Comparison of ENCODE assay signal across 17 cellular contexts in genomic region chr12:846376-846775, GRCh38.
"Had no signal": no experiment of that assay in that cellular context is flagged by ENCODE, and none has a peak within 500 bp of the region (broad histone marks: within the 10 kb centered on the region; RNA-seq: fewer than 3 reads in every experiment).

No MANE protein-coding gene starts in this region.

- ATAC-seq: activated CD4-positive, CD25-positive, alpha-beta regulatory T cell treated with anti-CD3 and anti-CD28 coated beads, Interleukin-2, amount 50 U/mL, for 24 hours; activated naive CD8-positive, alpha-beta T cell treated with anti-CD3 and anti-CD28 coated beads, Interleukin-2, amount 50 U/mL, for 24 hours; esophagus mucosa; left lobe of liver; right lobe of liver; stimulated activated memory B cell treated with anti-CD40 and anti-IgM and Interleukin-4, amounts not matched to agents 10 μg/mL and 1 μg/mL and 100 μg/mL, for 72 hours had no signal

- H3K9me3 Mint-ChIP-seq: activated naive CD8-positive, alpha-beta T cell treated with anti-CD3 and anti-CD28 coated beads, Interleukin-2, amount 50 U/mL, for 24 hours; stimulated activated memory B cell treated with anti-CD40 and anti-IgM and Interleukin-4, amounts not matched to agents 10 μg/mL and 1 μg/mL and 100 μg/mL, for 72 hours had no signal

- H3K9me3 ChIP-seq: right lobe of liver, testis, upper lobe of left lung had no signal

- H3K4me3 Mint-ChIP-seq: activated CD4-positive, alpha-beta T cell treated with anti-CD3 and anti-CD28 coated beads, Interleukin-2, amount 10 ng/mL, durations not matched to agents 7 days and 5 days; activated naive CD8-positive, alpha-beta T cell treated with anti-CD3 and anti-CD28 coated beads, Interleukin-2, amount 50 U/mL, for 24 hours; stimulated activated memory B cell treated with anti-CD40 and anti-IgM and Interleukin-4, amounts not matched to agents 10 μg/mL and 1 μg/mL and 100 μg/mL, for 72 hours had no signal

- H3K27me3 Mint-ChIP-seq: activated CD4-positive, alpha-beta T cell treated with anti-CD3 and anti-CD28 coated beads, Interleukin-2, amount 10 ng/mL, durations not matched to agents 7 days and 5 days; activated naive CD8-positive, alpha-beta T cell treated with anti-CD3 and anti-CD28 coated beads, Interleukin-2, amount 50 U/mL, for 24 hours; stimulated activated memory B cell treated with anti-CD40 and anti-IgM and Interleukin-4, amounts not matched to agents 10 μg/mL and 1 μg/mL and 100 μg/mL, for 72 hours had no signal

- H3K4me3 ChIP-seq: coronary artery, right lobe of liver, testis, upper lobe of left lung had no signal

- H3K27me3 ChIP-seq: brain microvascular endothelial cell, right lobe of liver, testis, upper lobe of left lung had no signal

- H3K27ac Mint-ChIP-seq: activated CD4-positive, alpha-beta T cell treated with anti-CD3 and anti-CD28 coated beads, Interleukin-2, amount 10 ng/mL, durations not matched to agents 7 days and 5 days; stimulated activated memory B cell treated with anti-CD40 and anti-IgM and Interleukin-4, amounts not matched to agents 10 μg/mL and 1 μg/mL and 100 μg/mL, for 72 hours had no signal

- DNase-seq: activated CD4-positive, alpha-beta T cell treated with anti-CD3 and anti-CD28 coated beads, Interleukin-2, amount 10 ng/mL, durations not matched to agents 7 days and 5 days; activated CD8-positive, alpha-beta memory T cell treated with anti-CD3 and anti-CD28 coated beads for 24 hours; activated CD8-positive, alpha-beta memory T cell treated with anti-CD3 and anti-CD28 coated beads, Interleukin-2, amount 50 U/mL, for 48 hours; activated naive CD4-positive, alpha-beta T cell treated with Interleukin-2 at 50 U/mL for 16 hours; activated naive CD8-positive, alpha-beta T cell treated with anti-CD3 and anti-CD28 coated beads, Interleukin-2, amount 50 U/mL, for 24 hours; anterior cingulate cortex; brain microvascular endothelial cell; midbrain; right lobe of liver; stimulated activated CD4-positive, alpha-beta T cell treated with anti-CD3 and anti-CD28 coated beads, Interleukin-4, amount 100 ng/mL, for 4 hours; testis; upper lobe of left lung had no signal

- H3K36me3 ChIP-seq: brain microvascular endothelial cell, right lobe of liver, upper lobe of left lung had no signal

- H3K27ac ChIP-seq: brain microvascular endothelial cell, coronary artery, right lobe of liver, testis, upper lobe of left lung had no signal
